Comparison of ENCODE assay signal across 2 cellular contexts in the genomic region with DNA sequence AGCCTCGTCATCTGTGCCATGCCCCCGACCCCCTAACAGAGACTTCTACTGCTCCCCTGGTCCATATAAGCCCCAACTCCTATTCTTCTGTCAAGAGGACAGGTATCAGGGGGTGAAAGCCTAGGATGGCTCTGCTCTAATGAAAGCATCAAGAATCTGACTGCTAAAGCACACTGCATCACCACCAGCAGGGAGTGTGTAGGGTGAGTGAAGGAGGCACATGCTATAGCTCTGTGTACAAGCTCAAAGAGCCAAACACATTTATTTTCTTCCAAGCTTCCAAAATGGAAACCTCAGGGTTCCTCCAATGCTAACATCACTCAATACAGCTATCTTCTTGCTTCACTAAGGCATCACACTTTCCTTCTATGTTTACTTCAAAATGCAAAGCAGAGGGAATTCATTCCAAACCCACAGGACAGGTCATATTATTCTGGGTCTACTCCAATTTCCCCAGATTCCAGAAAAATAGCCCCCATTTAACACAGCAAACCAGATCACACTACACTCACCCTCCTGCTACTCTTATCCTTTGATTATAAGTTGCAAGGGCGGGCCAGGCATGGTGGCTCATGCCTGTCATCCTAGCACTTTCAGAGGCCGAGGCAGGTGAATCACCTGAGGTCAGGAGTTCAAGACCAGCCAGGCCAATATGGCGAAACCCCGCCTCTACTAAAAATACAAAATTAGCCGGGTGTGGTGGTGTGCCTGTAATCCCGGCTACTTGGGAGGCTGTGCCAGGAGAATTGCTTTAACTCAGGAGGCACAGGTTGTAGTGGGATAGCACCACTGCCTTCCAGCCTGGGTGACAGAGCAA.
TF ChIP-seq lines count a peak whose summit lies in the region.

No MANE protein-coding gene starts in this region.

TF ChIP-seq in A549, 52 proteins besides CTCF, POLR2A, EP300 and RAD21:
- TF ChIP-seq, protein P1, sequence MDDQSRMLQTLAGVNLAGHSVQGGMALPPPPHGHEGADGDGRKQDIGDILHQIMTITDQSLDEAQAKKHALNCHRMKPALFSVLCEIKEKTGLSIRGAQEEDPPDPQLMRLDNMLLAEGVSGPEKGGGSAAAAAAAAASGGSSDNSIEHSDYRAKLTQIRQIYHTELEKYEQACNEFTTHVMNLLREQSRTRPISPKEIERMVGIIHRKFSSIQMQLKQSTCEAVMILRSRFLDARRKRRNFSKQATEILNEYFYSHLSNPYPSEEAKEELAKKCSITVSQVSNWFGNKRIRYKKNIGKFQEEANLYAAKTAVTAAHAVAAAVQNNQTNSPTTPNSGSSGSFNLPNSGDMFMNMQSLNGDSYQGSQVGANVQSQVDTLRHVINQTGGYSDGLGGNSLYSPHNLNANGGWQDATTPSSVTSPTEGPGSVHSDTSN (IDR thresholded peaks at IDR 0.05) = no peak
- TF ChIP-seq PHF8 (IDR thresholded peaks at IDR 0.05; ENCODE audit: borderline replicate concordance, low read depth) = no peak
- TF ChIP-seq ZC3H11A (IDR thresholded peaks at IDR 0.05) = no peak
- no peak for TF ChIP-seq CHD4 (IDR thresholded peaks at IDR 0.05; ENCODE audit: borderline replicate concordance)
- no peak for TF ChIP-seq NR3C1 (IDR thresholded peaks at IDR 0.05)
- TF ChIP-seq, protein P2, sequence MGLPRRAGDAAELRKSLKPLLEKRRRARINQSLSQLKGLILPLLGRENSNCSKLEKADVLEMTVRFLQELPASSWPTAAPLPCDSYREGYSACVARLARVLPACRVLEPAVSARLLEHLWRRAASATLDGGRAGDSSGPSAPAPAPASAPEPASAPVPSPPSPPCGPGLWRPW (IDR thresholded peaks at IDR 0.05) = no peak
- TF ChIP-seq BHLHE40 (IDR thresholded peaks at IDR 0.05; ENCODE audit: low read depth, low read length) = no peak
- TF ChIP-seq, protein P3, sequence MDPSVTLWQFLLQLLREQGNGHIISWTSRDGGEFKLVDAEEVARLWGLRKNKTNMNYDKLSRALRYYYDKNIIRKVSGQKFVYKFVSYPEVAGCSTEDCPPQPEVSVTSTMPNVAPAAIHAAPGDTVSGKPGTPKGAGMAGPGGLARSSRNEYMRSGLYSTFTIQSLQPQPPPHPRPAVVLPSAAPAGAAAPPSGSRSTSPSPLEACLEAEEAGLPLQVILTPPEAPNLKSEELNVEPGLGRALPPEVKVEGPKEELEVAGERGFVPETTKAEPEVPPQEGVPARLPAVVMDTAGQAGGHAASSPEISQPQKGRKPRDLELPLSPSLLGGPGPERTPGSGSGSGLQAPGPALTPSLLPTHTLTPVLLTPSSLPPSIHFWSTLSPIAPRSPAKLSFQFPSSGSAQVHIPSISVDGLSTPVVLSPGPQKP (IDR thresholded peaks at IDR 0.05; ENCODE audit: low read depth, low read length) = no peak
- no peak for TF ChIP-seq NPAS2 (CRISPR knock-in tag; IDR thresholded peaks at IDR 0.05; ENCODE audit: borderline replicate concordance)
- no peak for TF ChIP-seq KDM1A (IDR thresholded peaks at IDR 0.05; ENCODE audit: low read depth)
- no peak for TF ChIP-seq MAFK (IDR thresholded peaks at IDR 0.05; ENCODE audit: partially characterized antibody)
- TF ChIP-seq FOSB (CRISPR knock-in tag; IDR thresholded peaks at IDR 0.05) = no peak
- TF ChIP-seq EHF (CRISPR knock-in tag; IDR thresholded peaks at IDR 0.05) = no peak

TF ChIP-seq in GM12878, 131 proteins besides CTCF, POLR2A, EP300 and RAD21:
- no peak for TF ChIP-seq SMAD1 (IDR thresholded peaks at IDR 0.05; ENCODE audit: low read depth, partially characterized antibody)
- no peak for TF ChIP-seq KDM1A (IDR thresholded peaks at IDR 0.05; ENCODE audit: borderline replicate concordance)
- TF ChIP-seq, protein P4, sequence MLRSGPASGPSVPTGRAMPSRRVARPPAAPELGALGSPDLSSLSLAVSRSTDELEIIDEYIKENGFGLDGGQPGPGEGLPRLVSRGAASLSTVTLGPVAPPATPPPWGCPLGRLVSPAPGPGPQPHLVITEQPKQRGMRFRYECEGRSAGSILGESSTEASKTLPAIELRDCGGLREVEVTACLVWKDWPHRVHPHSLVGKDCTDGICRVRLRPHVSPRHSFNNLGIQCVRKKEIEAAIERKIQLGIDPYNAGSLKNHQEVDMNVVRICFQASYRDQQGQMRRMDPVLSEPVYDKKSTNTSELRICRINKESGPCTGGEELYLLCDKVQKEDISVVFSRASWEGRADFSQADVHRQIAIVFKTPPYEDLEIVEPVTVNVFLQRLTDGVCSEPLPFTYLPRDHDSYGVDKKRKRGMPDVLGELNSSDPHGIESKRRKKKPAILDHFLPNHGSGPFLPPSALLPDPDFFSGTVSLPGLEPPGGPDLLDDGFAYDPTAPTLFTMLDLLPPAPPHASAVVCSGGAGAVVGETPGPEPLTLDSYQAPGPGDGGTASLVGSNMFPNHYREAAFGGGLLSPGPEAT (IDR thresholded peaks at IDR 0.05; ENCODE audit: low read depth) = no peak
- no peak for TF ChIP-seq LARP7 (IDR thresholded peaks at IDR 0.05)
- TF ChIP-seq SMARCA5 (IDR thresholded peaks at IDR 0.05) = no peak
- TF ChIP-seq, protein P5, sequence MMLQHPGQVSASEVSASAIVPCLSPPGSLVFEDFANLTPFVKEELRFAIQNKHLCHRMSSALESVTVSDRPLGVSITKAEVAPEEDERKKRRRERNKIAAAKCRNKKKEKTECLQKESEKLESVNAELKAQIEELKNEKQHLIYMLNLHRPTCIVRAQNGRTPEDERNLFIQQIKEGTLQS (IDR thresholded peaks at IDR 0.05; ENCODE audit: borderline replicate concordance, extremely low read depth, low read depth, low read length) = no peak
- TF ChIP-seq BCL11A (IDR thresholded peaks at IDR 0.05; ENCODE audit: low read depth, low read length) = no peak
- TF ChIP-seq, protein P3 (IDR thresholded peaks at IDR 0.05; ENCODE audit: low read depth, low read length) = no peak
- TF ChIP-seq ZNF207 (IDR thresholded peaks at IDR 0.05; ENCODE audit: borderline replicate concordance) = no peak
- TF ChIP-seq MEF2A (IDR thresholded peaks at IDR 0.05; ENCODE audit: insufficient read depth, low read depth, low read length) = no peak
- TF ChIP-seq, protein P6, sequence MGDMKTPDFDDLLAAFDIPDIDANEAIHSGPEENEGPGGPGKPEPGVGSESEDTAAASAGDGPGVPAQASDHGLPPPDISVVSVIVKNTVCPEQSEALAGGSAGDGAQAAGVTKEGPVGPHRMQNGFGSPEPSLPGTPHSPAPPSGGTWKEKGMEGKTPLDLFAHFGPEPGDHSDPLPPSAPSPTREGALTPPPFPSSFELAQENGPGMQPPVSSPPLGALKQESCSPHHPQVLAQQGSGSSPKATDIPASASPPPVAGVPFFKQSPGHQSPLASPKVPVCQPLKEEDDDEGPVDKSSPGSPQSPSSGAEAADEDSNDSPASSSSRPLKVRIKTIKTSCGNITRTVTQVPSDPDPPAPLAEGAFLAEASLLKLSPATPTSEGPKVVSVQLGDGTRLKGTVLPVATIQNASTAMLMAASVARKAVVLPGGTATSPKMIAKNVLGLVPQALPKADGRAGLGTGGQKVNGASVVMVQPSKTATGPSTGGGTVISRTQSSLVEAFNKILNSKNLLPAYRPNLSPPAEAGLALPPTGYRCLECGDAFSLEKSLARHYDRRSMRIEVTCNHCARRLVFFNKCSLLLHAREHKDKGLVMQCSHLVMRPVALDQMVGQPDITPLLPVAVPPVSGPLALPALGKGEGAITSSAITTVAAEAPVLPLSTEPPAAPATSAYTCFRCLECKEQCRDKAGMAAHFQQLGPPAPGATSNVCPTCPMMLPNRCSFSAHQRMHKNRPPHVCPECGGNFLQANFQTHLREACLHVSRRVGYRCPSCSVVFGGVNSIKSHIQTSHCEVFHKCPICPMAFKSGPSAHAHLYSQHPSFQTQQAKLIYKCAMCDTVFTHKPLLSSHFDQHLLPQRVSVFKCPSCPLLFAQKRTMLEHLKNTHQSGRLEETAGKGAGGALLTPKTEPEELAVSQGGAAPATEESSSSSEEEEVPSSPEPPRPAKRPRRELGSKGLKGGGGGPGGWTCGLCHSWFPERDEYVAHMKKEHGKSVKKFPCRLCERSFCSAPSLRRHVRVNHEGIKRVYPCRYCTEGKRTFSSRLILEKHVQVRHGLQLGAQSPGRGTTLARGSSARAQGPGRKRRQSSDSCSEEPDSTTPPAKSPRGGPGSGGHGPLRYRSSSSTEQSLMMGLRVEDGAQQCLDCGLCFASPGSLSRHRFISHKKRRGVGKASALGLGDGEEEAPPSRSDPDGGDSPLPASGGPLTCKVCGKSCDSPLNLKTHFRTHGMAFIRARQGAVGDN (IDR thresholded peaks at IDR 0.05) = no peak
- TF ChIP-seq SMAD5 (IDR thresholded peaks at IDR 0.05; ENCODE audit: low read depth) = no peak
TF ChIP-seq in GM12878: peak in this region for 0.
